In the genomic region with DNA sequence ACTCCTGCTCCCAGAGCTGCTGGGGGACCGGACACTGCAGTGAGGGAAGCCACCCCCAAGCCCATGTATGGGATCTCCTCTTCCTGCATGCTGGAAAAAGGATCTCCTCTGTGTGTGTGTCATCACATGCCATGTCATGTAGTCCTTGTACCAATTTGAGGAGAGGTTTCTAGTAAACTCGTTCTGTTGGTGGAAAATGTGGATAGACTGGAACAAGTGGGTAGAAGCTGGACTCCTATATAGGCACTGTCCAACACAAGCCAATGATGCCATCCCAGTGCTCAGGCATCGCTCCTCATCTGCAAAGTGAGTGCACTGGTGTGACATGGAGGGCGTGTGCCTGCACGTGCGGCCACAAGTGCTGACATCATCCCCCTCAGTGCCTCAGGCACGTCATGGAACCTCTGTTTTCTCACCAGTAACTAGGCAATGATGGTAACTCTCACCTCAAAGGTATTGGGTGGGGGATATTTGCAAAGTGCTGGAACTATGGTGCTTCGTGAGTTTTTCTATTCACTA, we compare ENCODE assay signal across 9 cellular contexts. TPM values are rescaled to one million over a fixed set of nuclear protein-coding genes. Genes with fewer than 3 reads are reported as not detected.
DNase-seq lines count a peak whose midpoint lies in the region; ATAC-seq and TF ChIP-seq lines count a peak whose summit lies in the region.
"Had no signal": no experiment of that assay in that cellular context is flagged by ENCODE, and none has a peak within 500 bp of the region (broad histone marks: within the 10 kb centered on the region; RNA-seq: fewer than 3 reads in every experiment).

No MANE protein-coding gene starts in this region.

- peak overlapping the region; percentile 98 for H3K27ac Mint-ChIP-seq in T-helper 17 cell

- no peaks in the 10 kb centered on the region for H3K27me3 ChIP-seq in Peyer's patch
- H3K27me3 ChIP-seq: neutrophil had no signal

- H3K4me3 ChIP-seq in AG10803 (ENCODE audit: low read length) (no peak overlapping the region), coronary artery (no peak overlapping the region), Peyer's patch (no peak overlapping the region)

- no peak overlapping the region for H3K27ac ChIP-seq in coronary artery
- no peak overlapping the region for H3K27ac ChIP-seq in Peyer's patch
- H3K27ac ChIP-seq: neutrophil had no signal

- TF ChIP-seq CTCF in AG10803 (conservative IDR thresholded peaks at IDR 0.05; ENCODE audit: low read length) = no peak
- no peak for TF ChIP-seq CTCF in coronary artery (IDR thresholded peaks at IDR 0.05)
- TF ChIP-seq CTCF in Peyer's patch (IDR thresholded peaks at IDR 0.05) = no peak

- H3K27me3 Mint-ChIP-seq in T-helper 17 cell = no peaks in the 10 kb centered on the region

- no peaks in the 10 kb centered on the region for H3K36me3 ChIP-seq in Peyer's patch

- H3K4me3 Mint-ChIP-seq in T-helper 17 cell = peak overlapping the region; percentile 22

- ATAC-seq in T-helper 17 cell = peak; percentile 83
- ATAC-seq in HG02973 (IDR thresholded peaks at IDR 0.05; ENCODE audit: unreplicated experiment) = no peak

- TF ChIP-seq POLR2A in GM18526 (IDR thresholded peaks at IDR 0.05; ENCODE audit: extremely low read depth, insufficient read length) (peak; percentile 8), Peyer's patch (IDR thresholded peaks at IDR 0.05) (no peak)

- H3K4me1 ChIP-seq in Peyer's patch = peaks cover 0 to 11% (median 0%) of the 10 kb centered on the region in 4 donors

- H3K9me3 ChIP-seq in T-helper 17 cell (ENCODE audit: control insufficient read depth, low read length, poor library complexity, severe bottlenecking) (no peaks in the 10 kb centered on the region), Peyer's patch (no peaks in the 10 kb centered on the region)
- H3K9me3 ChIP-seq: neutrophil had no signal

- peaks cover 23% of the 10 kb centered on the region for H3K4me1 Mint-ChIP-seq in T-helper 17 cell

- DNase-seq in AG10803 (ENCODE audit: low read depth) (peak; percentile 8), T-helper 17 cell (peak in 1 of 3 donors; percentile 26), coronary artery (ENCODE audit: low spot score) (peak; percentile 24), NK-92 (lab: John Stamatoyannopoulos, UW; ENCODE audit: unreplicated experiment) (no peak), ureter (ENCODE audit: low spot score) (no peak), Peyer's patch (no peak)

- no peaks in the 10 kb centered on the region for H3K36me3 Mint-ChIP-seq in T-helper 17 cell (ENCODE audit: low read depth)

RNA-seq across cellular contexts. Expression of a gene that starts 19.3 kb away (rescaled TPM):
- total RNA-seq in T-helper 17 cell (100 to 1,000 TPM; 245 to 291 TPM), ureter (6.0 TPM), Peyer's patch (10 to 100 TPM in 1 of 4 donors, 1 to 10 TPM in 3; 2.7 to 14.9 (median 5.0) TPM)

RNA-seq across cellular contexts. Expression of a gene that starts 40.5 kb away (rescaled TPM):
- total RNA-seq in T-helper 17 cell = 10 to 100 TPM; 77.4 to 83.0 TPM
- total RNA-seq in ureter = 31.1 TPM
- 10 to 100 TPM; 23.3 to 49.5 (median 32.5) TPM for total RNA-seq in Peyer's patch

Comparison
In these comparisons a context has a peak if more than half of its experiments do, and no peak if none do; other contexts are left out.
1. DNase-seq: peak in AG10803 (single experiment) and coronary artery (single experiment); none in NK-92 (single experiment), ureter (single experiment) and Peyer's patch (0 of 3).
2. RNA of a gene that starts 19.3 kb away (total RNA-seq): 245 to 291 TPM in T-helper 17 cell; 6.0 TPM in ureter (single experiment) and 2.7 to 14.9 TPM in Peyer's patch; every median in the first group is over 10 times any median in the second.